In the genomic region with DNA sequence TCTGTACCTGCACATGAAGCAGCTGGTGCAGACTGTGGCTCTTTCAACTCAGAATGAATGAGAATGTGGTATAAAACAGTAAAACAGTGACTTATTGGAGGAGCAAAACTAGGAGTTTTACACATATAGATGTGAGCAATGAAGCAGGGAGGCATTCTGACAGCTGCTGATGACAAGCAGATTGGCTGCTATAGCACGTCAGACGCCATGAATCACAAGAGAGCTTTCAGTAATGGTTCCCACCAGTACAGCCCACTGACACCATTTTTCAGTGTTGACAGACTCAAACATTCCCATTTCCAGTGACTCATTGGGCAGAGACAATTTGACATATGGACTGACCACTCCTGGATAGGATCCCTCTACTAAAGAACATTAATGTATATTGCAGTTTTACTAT, we compare ENCODE assay signal across 28 cellular contexts. TPM values are rescaled to one million over a fixed set of nuclear protein-coding genes. Genes with fewer than 3 reads are reported as not detected.
"Had no signal": no experiment of that assay in that cellular context is flagged by ENCODE, and none has a peak within 500 bp of the region (broad histone marks: within the 10 kb centered on the region; RNA-seq: fewer than 3 reads in every experiment).

No MANE protein-coding gene starts in this region.

- H3K4me3 ChIP-seq: MG63, SK-N-MC had no signal

- FAIRE-seq: TTC549 had no signal

- H3K27ac ChIP-seq: SK-N-MC, VCaP had no signal

- H3K9me3 ChIP-seq: MG63 had no signal

- DNase-seq: activated CD4-positive, alpha-beta memory T cell treated with anti-CD3 and anti-CD28 coated beads for 36 hours; activated CD4-positive, alpha-beta T cell treated with anti-CD3 and anti-CD28 coated beads, Interleukin-2, amount 10 ng/mL, durations not matched to agents 7 days and 5 days; activated CD4-positive, CD25-positive, alpha-beta regulatory T cell; activated CD8-positive, alpha-beta memory T cell treated with anti-CD3 and anti-CD28 coated beads for 24 hours; activated effector memory CD4-positive, alpha-beta T cell treated with anti-CD3 and anti-CD28 coated beads, Interleukin-2, amount 50 U/mL, for 16 hours; activated naive CD4-positive, alpha-beta T cell treated with Interleukin-2 at 50 U/mL for 16 hours; activated naive CD8-positive, alpha-beta T cell treated with anti-CD3 and anti-CD28 coated beads, Interleukin-2, amount 50 U/mL, for 24 hours; activated T-cell treated with anti-CD3 and anti-CD28 coated beads, Interleukin-2, amount 50 U/mL, for 4 hours; cerebellar nuclear complex; MG63; MV-4-11; NCI-H1092 treated with DMSO at 0.1 percent for 48 hours; NCI-H1417 treated with DMSO at 0.1 percent for 48 hours; NCI-H1694; NCI-H2029 treated with DMSO at 0.1 percent for 48 hours; NCI-H524 treated with DMSO at 0.1 percent for 48 hours; NCI-H748 treated with DMSO at 0.1 percent for 48 hours; RPMI8226; T-cell; T-helper 2 cell; T1000 had no signal

- ATAC-seq: activated naive CD4-positive, alpha-beta T cell treated with anti-CD3 and anti-CD28 coated beads, Interleukin-2, amount 50 U/mL, for 72 hours; activated naive CD8-positive, alpha-beta T cell treated with anti-CD3 and anti-CD28 coated beads, Interleukin-2, amount 50 U/mL, for 24 hours; activated T-cell treated with anti-CD3 and anti-CD28 coated beads, Interleukin-2, amount 50 U/mL, for 4 hours; Right ventricle myocardium inferior; T-cell had no signal

- H3K36me3 ChIP-seq: MG63 had no signal

- H3K27me3 ChIP-seq: MG63 had no signal

RNA-seq across cellular contexts. Expression of a gene that starts 24.6 kb away (rescaled TPM):
- total RNA-seq: activated CD4-positive, alpha-beta memory T cell treated with anti-CD3 and anti-CD28 coated beads for 36 hours; activated CD4-positive, alpha-beta T cell treated with anti-CD3 and anti-CD28 coated beads, Interleukin-2, amount 10 ng/mL, durations not matched to agents 7 days and 5 days; activated naive CD4-positive, alpha-beta T cell treated with anti-CD3 and anti-CD28 coated beads, Interleukin-2, amount 50 U/mL, for 72 hours; activated T-cell treated with anti-CD3 and anti-CD28 coated beads, Interleukin-2, amount 50 U/mL, for 4 hours; cardiac septum; OCI-LY7; Right ventricle myocardium inferior; T-cell had no signal
